Comparison of ENCODE assay signal across 24 cellular contexts in genomic region chr7:102467581-102468415, GRCh38. TPM values are rescaled to one million over a fixed set of nuclear protein-coding genes. Genes with fewer than 3 reads are reported as not detected.
DNase-seq lines count a peak whose midpoint lies in the region; FAIRE-seq and TF ChIP-seq lines count a peak whose summit lies in the region.
"Had no signal": no experiment of that assay in that cellular context is flagged by ENCODE, and none has a peak within 500 bp of the region (broad histone marks: within the 10 kb centered on the region; RNA-seq: fewer than 3 reads in every experiment).

No MANE protein-coding gene starts in this region.

- DNase-seq in activated T-cell treated with anti-CD3 and anti-CD28 coated beads, Interleukin-2, amount 50 U/mL, for 24 hours: peak; percentile 27
- no peak for DNase-seq in activated T-cell treated with anti-CD3 and anti-CD28 coated beads, Interleukin-2, amount 50 U/mL, for 1 hour
- no peak for DNase-seq in NT2/D1 (ENCODE audit: low read depth, low spot score)
- peak; percentile 78 for DNase-seq in kidney
- peak; percentile 76 for DNase-seq in spleen
- no peak for DNase-seq in RPMI8226
- no peak for DNase-seq in NOMO-1 treated with dmso at 0.1 percent for 144 hours (lab: John Stamatoyannopoulos, UW; ENCODE audit: unreplicated experiment)
- DNase-seq in CD4-positive, alpha-beta memory T cell: no peak
- DNase-seq: activated effector memory CD4-positive, alpha-beta T cell treated with Interleukin-2 at 50 U/mL for 16 hours; DMS79; GDM1; kidney glomerular epithelial cell; NCI-H446 treated with DMSO at 0.1 percent for 48 hours; stimulated activated CD4-positive, alpha-beta T cell treated with anti-CD3 and anti-CD28 coated beads, Interleukin-4, amount 100 ng/mL, for 24 hours had no signal

- H3K4me1 Mint-ChIP-seq in activated T-cell treated with anti-CD3 and anti-CD28 coated beads, Interleukin-2, amount 50 U/mL, for 24 hours (ENCODE audit: low read depth): peaks cover 29% of the 10 kb centered on the region
- peaks cover 6 to 35% (median 23%) of the 10 kb centered on the region in 4 donors for H3K4me1 Mint-ChIP-seq in CD4-positive, alpha-beta memory T cell

- H3K27ac Mint-ChIP-seq in activated T-cell treated with anti-CD3 and anti-CD28 coated beads, Interleukin-2, amount 50 U/mL, for 24 hours: no peak overlapping the region
- H3K27ac Mint-ChIP-seq in CD4-positive, alpha-beta memory T cell: peak overlapping the region in 1 of 7 donors; percentile 79
- H3K27ac Mint-ChIP-seq: activated CD4-positive, alpha-beta T cell treated with anti-CD3 and anti-CD28 coated beads for 36 hours; activated CD8-positive, alpha-beta T cell treated with anti-CD3 and anti-CD28 coated beads, Interleukin-2, amount 10 ng/mL, durations not matched to agents 7 days and 5 days; activated naive CD8-positive, alpha-beta T cell; neural progenitor cell had no signal

- H3K4me1 ChIP-seq in NT2/D1 (ENCODE audit: insufficient read depth, insufficient read length): peaks cover 2% of the 10 kb centered on the region
- H3K4me1 ChIP-seq in kidney (ENCODE audit: control insufficient read depth in 1 of 2, insufficient read depth in 1 of 2, low read depth in 1 of 2, low read length in 2 of 2): peaks cover 12 to 13% of the 10 kb centered on the region in 2 donors
- H3K4me1 ChIP-seq in spleen: peaks cover 12 to 69% (median 33%) of the 10 kb centered on the region in 6 donors
- peaks cover 28% of the 10 kb centered on the region for H3K4me1 ChIP-seq in CD4-positive, alpha-beta memory T cell (ENCODE audit: insufficient read depth, low read length)
- H3K4me1 ChIP-seq: neural progenitor cell had no signal

- TF ChIP-seq POLR2A in spleen (IDR thresholded peaks at IDR 0.05): no peak

- 86 to 92% (median 88%) methylated on average over 8 to 22 of the region's 22 CpGs for WGBS in spleen, 5 donors

- no peak for TF ChIP-seq CTCF in kidney (IDR thresholded peaks at IDR 0.05; ENCODE audit: borderline replicate concordance, extremely low read depth, insufficient read depth)
- no peak for TF ChIP-seq CTCF in spleen (IDR thresholded peaks at IDR 0.05 in 8 of 11, conservative IDR thresholded peaks at IDR 0.05 in 3 of 11)

- POLR2A ChIA-PET in CD4-positive, alpha-beta memory T cell (lab: Charles Lee; ENCODE audit: partially characterized antibody): interaction anchor here (0.8 to 2.5 kb wide), 4 partner anchors 52 to 71 kb away, joined by 3 to 13 read pairs (median 4); partner anchors contain the start of gene PRKRIP1

- H3K4me3 ChIP-seq in NT2/D1 (ENCODE audit: insufficient read length, low read depth) (no peak overlapping the region), kidney (ENCODE audit: low read length in 2 of 2) (no peak overlapping the region), spleen (no peak overlapping the region)
- no peak overlapping the region for H3K4me3 ChIP-seq in CD4-positive, alpha-beta memory T cell (ENCODE audit: low read length in 2 of 2)
- H3K4me3 ChIP-seq: breast epithelium, gastrocnemius medialis, GM23248, neural progenitor cell, transverse colon had no signal

- no peaks in the 10 kb centered on the region for H3K27me3 ChIP-seq in NT2/D1 (ENCODE audit: insufficient read depth, insufficient read length)
- H3K27me3 ChIP-seq in spleen (replicated peaks in 1 of 7): no peaks in the 10 kb centered on the region
- no peaks in the 10 kb centered on the region for H3K27me3 ChIP-seq in CD4-positive, alpha-beta memory T cell (ENCODE audit: insufficient read depth, low read length)
- H3K27me3 ChIP-seq: breast epithelium, gastrocnemius medialis, neural progenitor cell, transverse colon had no signal

- no peak for FAIRE-seq in kidney (lab: Jason Lieb, UNC)

- peak overlapping the region; percentile 10 for H3K9ac ChIP-seq in NT2/D1 (ENCODE audit: insufficient read length, low read depth)
- H3K9ac ChIP-seq in kidney (ENCODE audit: low read length in 2 of 2): no peak overlapping the region
- H3K9ac ChIP-seq: GM23248, neural progenitor cell had no signal

- no peaks in the 10 kb centered on the region for H3K9me3 Mint-ChIP-seq in activated T-cell treated with anti-CD3 and anti-CD28 coated beads, Interleukin-2, amount 50 U/mL, for 24 hours
- H3K9me3 Mint-ChIP-seq in CD4-positive, alpha-beta memory T cell: no peaks in the 10 kb centered on the region
- H3K9me3 Mint-ChIP-seq: neural progenitor cell; T-helper 2 cell treated with Interferon-gamma antibody and Interleukin-4, amounts not matched to agents 5 μg/mL and 100 μg/mL, for 36 hours had no signal

- peaks cover 60% of the 10 kb centered on the region for H3K36me3 Mint-ChIP-seq in activated T-cell treated with anti-CD3 and anti-CD28 coated beads, Interleukin-2, amount 50 U/mL, for 24 hours (ENCODE audit: low read depth)
- peaks cover 4 to 19% of the 10 kb centered on the region in 2 donors for H3K36me3 Mint-ChIP-seq in CD4-positive, alpha-beta memory T cell
- H3K36me3 Mint-ChIP-seq: activated naive CD8-positive, alpha-beta T cell had no signal

- intact Hi-C loops in kidney (cut with DNase I): no loop called here
- intact Hi-C loops in spleen (cut with DNase I; ENCODE audit: low total_unique reads): no loop called here
- intact Hi-C loops in CD4-positive, alpha-beta memory T cell (cut with micrococcal nuclease): no loop called here

- H3K27me3 Mint-ChIP-seq in activated T-cell treated with anti-CD3 and anti-CD28 coated beads, Interleukin-2, amount 50 U/mL, for 24 hours: no peaks in the 10 kb centered on the region
- no peaks in the 10 kb centered on the region for H3K27me3 Mint-ChIP-seq in CD4-positive, alpha-beta memory T cell
- H3K27me3 Mint-ChIP-seq: activated CD4-positive, alpha-beta T cell treated with anti-CD3 and anti-CD28 coated beads for 36 hours; activated naive CD8-positive, alpha-beta T cell had no signal

- H3K9me3 ChIP-seq in NT2/D1 (ENCODE audit: insufficient read depth, low read length): no peaks in the 10 kb centered on the region
- no peaks in the 10 kb centered on the region for H3K9me3 ChIP-seq in kidney (ENCODE audit: control insufficient read depth in 1 of 2, low read length in 2 of 2)
- H3K9me3 ChIP-seq in spleen: no peaks in the 10 kb centered on the region
- H3K9me3 ChIP-seq in CD4-positive, alpha-beta memory T cell (ENCODE audit: control insufficient read depth in 1 of 2, low read length in 2 of 2): no peaks in the 10 kb centered on the region
- H3K9me3 ChIP-seq: breast epithelium, gastrocnemius medialis, transverse colon had no signal

- peaks cover 48% of the 10 kb centered on the region for H3K36me3 ChIP-seq in NT2/D1 (ENCODE audit: insufficient read depth, insufficient read length, low read length)
- H3K36me3 ChIP-seq in kidney (ENCODE audit: control insufficient read depth in 1 of 2, insufficient read depth in 2 of 2, low read length in 2 of 2): peaks cover 0 to 6% of the 10 kb centered on the region in 2 donors
- peaks cover 0 to 56% (median 28%) of the 10 kb centered on the region in 6 donors for H3K36me3 ChIP-seq in spleen
- H3K36me3 ChIP-seq in CD4-positive, alpha-beta memory T cell (ENCODE audit: insufficient read depth, low read length): peaks cover 10% of the 10 kb centered on the region
- H3K36me3 ChIP-seq: breast epithelium, neural progenitor cell, transverse colon had no signal

- no peak overlapping the region for H3K4me3 Mint-ChIP-seq in activated T-cell treated with anti-CD3 and anti-CD28 coated beads, Interleukin-2, amount 50 U/mL, for 24 hours
- H3K4me3 Mint-ChIP-seq in CD4-positive, alpha-beta memory T cell: peak overlapping the region in 1 of 8 donors; percentile 21
- H3K4me3 Mint-ChIP-seq: activated CD4-positive, alpha-beta T cell treated with anti-CD3 and anti-CD28 coated beads for 36 hours; activated CD8-positive, alpha-beta T cell treated with anti-CD3 and anti-CD28 coated beads, Interleukin-2, amount 10 ng/mL, durations not matched to agents 7 days and 5 days; activated naive CD8-positive, alpha-beta T cell had no signal

- H3K27ac ChIP-seq in kidney (ENCODE audit: low read depth in 2 of 2, low read length in 2 of 2) (no peak overlapping the region), spleen (no peak overlapping the region)
- no peak overlapping the region for H3K27ac ChIP-seq in CD4-positive, alpha-beta memory T cell (ENCODE audit: low read depth, low read length)
- H3K27ac ChIP-seq: 22Rv1, breast epithelium, gastrocnemius medialis, GM23248, neural progenitor cell, transverse colon had no signal

- CTCF ChIA-PET in CD4-positive, alpha-beta memory T cell (lab: Charles Lee; ENCODE audit: partially characterized antibody): interaction anchor here (1.1 to 5.6 kb wide), 7 partner anchors 12 to 64 kb away, joined by 3 to 36 read pairs (median 9); no protein-coding TSS in a partner anchor

RNA-seq across cellular contexts. Expression of gene LRWD1, which starts 3.0 kb away (rescaled TPM):
- total RNA-seq in kidney (14.1 TPM), spleen (10 to 100 TPM; 19.9 to 42.2 (median 24.1) TPM)
- polyA plus RNA-seq in kidney (ENCODE audit: insufficient read depth, low read depth, low replicate concordance) (14.0 TPM), spleen (10 to 100 TPM; 22.1 to 37.3 (median 33.7) TPM)
- 10 to 100 TPM; 26.0 to 28.5 TPM for total RNA-seq in CD4-positive, alpha-beta memory T cell
- 10 to 100 TPM; 12.9 to 15.2 TPM for polyA plus RNA-seq in CD4-positive, alpha-beta memory T cell

RNA-seq across cellular contexts. Expression of gene ALKBH4, which starts 3.1 kb away (rescaled TPM):
- total RNA-seq in kidney: 14.0 TPM
- polyA plus RNA-seq in kidney (ENCODE audit: insufficient read depth, low read depth, low replicate concordance): 15.4 TPM
- total RNA-seq in spleen: 10 to 100 TPM in 6 of 7 donors, 1 to 10 TPM in 1; 9.6 to 15.1 (median 10.7) TPM
- polyA plus RNA-seq in spleen: 10 to 100 TPM in 1 of 3 donors, 1 to 10 TPM in 2; 9.0 to 11.1 (median 9.2) TPM
- total RNA-seq in CD4-positive, alpha-beta memory T cell: 10 to 100 TPM; 11.8 to 11.9 TPM
- 10 to 100 TPM; 15.7 to 16.6 TPM for polyA plus RNA-seq in CD4-positive, alpha-beta memory T cell

RNA-seq across cellular contexts. Expression of gene POLR2J, which starts 10.9 kb away (rescaled TPM):
- total RNA-seq in kidney (42.0 TPM), spleen (10 to 100 TPM in 6 of 7 donors, 1 to 10 TPM in 1; 8.4 to 34.5 (median 30.8) TPM)
- polyA plus RNA-seq in kidney (ENCODE audit: insufficient read depth, low read depth, low replicate concordance) (117 TPM), spleen (10 to 100 TPM; 95.6 to 98.8 (median 96.4) TPM)
- total RNA-seq in CD4-positive, alpha-beta memory T cell: 10 to 100 TPM; 35.8 to 38.2 TPM
- polyA plus RNA-seq in CD4-positive, alpha-beta memory T cell: 100 to 1,000 TPM; 122 to 126 TPM

RNA-seq across cellular contexts. Expression of gene ORAI2, which starts 34.4 kb away (rescaled TPM):
- total RNA-seq in kidney (45.6 TPM), spleen (100 to 1,000 TPM in 3 of 7 donors, 10 to 100 TPM in 4; 75.3 to 146 (median 90.5) TPM)
- polyA plus RNA-seq in kidney (ENCODE audit: insufficient read depth, low read depth, low replicate concordance) (13.8 TPM), spleen (10 to 100 TPM; 31.5 to 74.4 (median 35.4) TPM)
- total RNA-seq in CD4-positive, alpha-beta memory T cell: 10 to 100 TPM; 29.0 to 31.6 TPM
- 10 to 100 TPM; 42.9 to 53.3 TPM for polyA plus RNA-seq in CD4-positive, alpha-beta memory T cell

RNA-seq across cellular contexts. Expression of gene RASA4B, which starts 49.8 kb away (rescaled TPM):
- total RNA-seq in kidney (22.5 TPM), spleen (10 to 100 TPM; 16.7 to 50.5 (median 22.7) TPM)
- polyA plus RNA-seq in kidney (ENCODE audit: insufficient read depth, low read depth, low replicate concordance) (24.0 TPM), spleen (10 to 100 TPM; 18.5 to 42.2 (median 24.6) TPM)
- 10 to 100 TPM; 15.2 to 15.8 TPM for total RNA-seq in CD4-positive, alpha-beta memory T cell
- 10 to 100 TPM in 1 of 2 donors, 1 to 10 TPM in 1; 5.0 to 11.5 TPM for polyA plus RNA-seq in CD4-positive, alpha-beta memory T cell

Comparison
In these comparisons a context has a peak if more than half of its experiments do, and no peak if none do; other contexts are left out.
1. DNase-seq: peak in activated T-cell treated with anti-CD3 and anti-CD28 coated beads, Interleukin-2, amount 50 U/mL, for 24 hours (single experiment), kidney (single experiment) and spleen (single experiment); none in activated T-cell treated with anti-CD3 and anti-CD28 coated beads, Interleukin-2, amount 50 U/mL, for 1 hour (single experiment), NT2/D1 (single experiment), RPMI8226 (single experiment), NOMO-1 treated with dmso at 0.1 percent for 144 hours (single experiment) and CD4-positive, alpha-beta memory T cell (0 of 5).